15 cellular contexts compared by ENCODE assay signal in genomic region chr7:116674508-116675173, GRCh38. TPM values are rescaled to one million over a fixed set of nuclear protein-coding genes. Genes with fewer than 3 reads are reported as not detected.
A peak's percentile ranks its signal among the peaks of the same experiment; 100 is the strongest.
DNase-seq lines count a peak whose midpoint lies in the region; ATAC-seq, FAIRE-seq and TF ChIP-seq lines count a peak whose summit lies in the region.
"Had no signal": no experiment of that assay in that cellular context is flagged by ENCODE, and none has a peak within 500 bp of the region (broad histone marks: within the 10 kb centered on the region; RNA-seq: fewer than 3 reads in every experiment).

No MANE protein-coding gene starts in this region.

- intact Hi-C loops in K562 (cut with micrococcal nuclease) (no loop called here), right lobe of liver (cut with DNase I) (loop anchor here (10.0 kb wide), 1 partner anchor 130 kb away; no protein-coding TSS in a partner anchor)

- TF ChIP-seq EP300 in K562 (IDR thresholded peaks at IDR 0.05; ENCODE audit: low read length): no peak

- CTCF ChIA-PET in HEK293 (lab: Yijun Ruan, JAX): interaction anchor here (0.5 to 1.2 kb wide), 6 partner anchors 55 to 454 kb away, joined by 3 to 4 read pairs (median 3); no protein-coding TSS in a partner anchor
- CTCF ChIA-PET in K562 (lab: Yijun Ruan, JAX; ENCODE audit: low intra/inter-chr PET ratio): no interaction called here

- peaks cover 5% of the 10 kb centered on the region for H3K4me1 Mint-ChIP-seq in T-helper 17 cell

- peaks cover 18% of the 10 kb centered on the region; the same call in 1 of the 2 replicates for H3K4me1 ChIP-seq in HEK293 (ENCODE audit: control insufficient read depth, insufficient read depth, low read length)
- peaks cover 0 to 11% of the 10 kb centered on the region in 2 experiments; a peak in 2 of 5 replicates for H3K4me1 ChIP-seq in K562 (replicated peaks in 1 of 2; ENCODE audit: control insufficient read depth in 2 of 2, insufficient read depth in 2 of 2, low read length in 2 of 2)
- peaks cover 0 to 20% (median 7%) of the 10 kb centered on the region in 4 donors for H3K4me1 ChIP-seq in right lobe of liver

- WGBS in K562 (ENCODE audit: insufficient coverage, low coverage, missing lambda C conversion rate): under 1% methylated on average over 7 of the region's 7 CpGs
- WGBS in right lobe of liver (ENCODE audit: insufficient coverage, low coverage, low lambda C conversion rate, missing lambda C conversion rate): 60% methylated on average over 6 of the region's 7 CpGs

- TF ChIP-seq RAD21 in K562 (CRISPR knock-in tag; conservative IDR thresholded peaks at IDR 0.05 in 1 of 2, IDR thresholded peaks at IDR 0.05 in 1 of 2): no peak

- no peak for TF ChIP-seq CTCF in HEK293 (tag by site-specific recombination; IDR thresholded peaks at IDR 0.05)
- TF ChIP-seq CTCF in K562 (IDR thresholded peaks at IDR 0.05 in 2 of 3, conservative IDR thresholded peaks at IDR 0.05 in 1 of 3; ENCODE audit: insufficient read depth in 2 of 3, low read depth in 1 of 3, low read length in 3 of 3): no peak
- no peak for TF ChIP-seq CTCF in right lobe of liver (IDR thresholded peaks at IDR 0.05)

- H3K9me3 ChIP-seq in HEK293 (ENCODE audit: control insufficient read depth, insufficient read depth, low read depth, low read length): no peaks in the 10 kb centered on the region
- H3K9me3 ChIP-seq in K562 (replicated peaks; ENCODE audit: control insufficient read depth, insufficient read depth, low read depth, low read length): no peaks in the 10 kb centered on the region
- no peaks in the 10 kb centered on the region for H3K9me3 ChIP-seq in right lobe of liver
- H3K9me3 ChIP-seq in T-helper 17 cell (ENCODE audit: control insufficient read depth, low read length, poor library complexity, severe bottlenecking): no peaks in the 10 kb centered on the region
- H3K9me3 ChIP-seq: sigmoid colon had no signal

- no peaks in the 10 kb centered on the region for H3K36me3 ChIP-seq in HEK293 (ENCODE audit: control insufficient read depth in 2 of 2, insufficient read depth in 1 of 2, low read length in 2 of 2)
- H3K36me3 ChIP-seq in K562 (ENCODE audit: control insufficient read depth, insufficient read depth, low read length): no peaks in the 10 kb centered on the region
- no peaks in the 10 kb centered on the region for H3K36me3 ChIP-seq in right lobe of liver
- H3K36me3 ChIP-seq: sigmoid colon had no signal

- POLR2A ChIA-PET in HEK293 (lab: Yijun Ruan, JAX) (no interaction called here), K562 (lab: Yijun Ruan, JAX) (interaction anchor here (1.0 to 1.3 kb wide), 2 partner anchors 12 to 43 kb away, joined by 3 read pairs; no protein-coding TSS in a partner anchor)

- H2AFZ ChIP-seq in K562 (ENCODE audit: low read depth, low read length): no peak overlapping the region

- FAIRE-seq in K562 (lab: Jason Lieb, UNC): no peak
- FAIRE-seq: TTC549 had no signal

- H3K27ac ChIP-seq in HEK293 (ENCODE audit: extremely low read depth, low read depth, low read length) (peak overlapping the region; percentile 26; the same call in 1 of the 2 replicates), K562 (ENCODE audit: extremely low read depth, low read depth, low read length) (no peak overlapping the region), right lobe of liver (peak overlapping the region in 2 of 3 donors; percentile 41 to 44)
- H3K27ac ChIP-seq: sigmoid colon had no signal

- no peaks in the 10 kb centered on the region for H3K79me2 ChIP-seq in K562 (ENCODE audit: control insufficient read depth, insufficient read depth, low read length)

- no TSS peak for BruUV-seq in K562 (replicated peaks; lab: Mats Ljungman, UMichigan)

- no peak overlapping the region for H3K9ac ChIP-seq in K562 (ENCODE audit: insufficient read depth in 1 of 2, low read depth in 2 of 2, low read length in 2 of 2)

- no peak overlapping the region for H3K27ac Mint-ChIP-seq in T-helper 17 cell
- H3K27ac Mint-ChIP-seq: memory B cell had no signal

- in situ Hi-C loops in K562 (cut with MboI): no loop called here

- H3K27me3 Mint-ChIP-seq in T-helper 17 cell: peaks cover 53% of the 10 kb centered on the region

- H3K27me3 ChIP-seq in K562 (ENCODE audit: control insufficient read depth in 2 of 2, insufficient read depth in 2 of 2, low read length in 2 of 2) (peaks cover 16 to 28% of the 10 kb centered on the region in 2 experiments), right lobe of liver (no peaks in the 10 kb centered on the region)
- H3K27me3 ChIP-seq: sigmoid colon had no signal

- H3K4me2 ChIP-seq in K562 (ENCODE audit: insufficient read depth, low read length): no peak overlapping the region

- H4K20me1 ChIP-seq in K562 (replicated peaks; ENCODE audit: control insufficient read depth, insufficient read depth, low read length): no peaks in the 10 kb centered on the region

- peak; percentile 27 for DNase-seq in A172 (ENCODE audit: low spot score)
- no peak for DNase-seq in K562 (ENCODE audit: extremely low read depth in 1 of 4, low spot score in 3 of 4)
- no peak for DNase-seq in right lobe of liver
- no peak for DNase-seq in left lobe of liver (ENCODE audit: low spot score)
- DNase-seq in T-helper 17 cell: no peak
- DNase-seq in COR-L47 (lab: John Stamatoyannopoulos, UW): no peak
- DNase-seq in iPS-NIHi7 (ENCODE audit: extremely low spot score): no peak
- DNase-seq: activated T-cell treated with anti-CD3 and anti-CD28 coated beads, Interleukin-2, amount 50 U/mL, for 4 hours; AML-193; NCI-H1092; NK-92 treated with Interleukin-12 subunit alpha and Interleukin-12 subunit beta, amount 100 ng/mL, for 24 hours; sigmoid colon had no signal

- TF ChIP-seq POLR2A in K562 (conservative IDR thresholded peaks at IDR 0.05) (no peak), right lobe of liver (IDR thresholded peaks at IDR 0.05) (no peak)

- H3K4me3 Mint-ChIP-seq in T-helper 17 cell: no peak overlapping the region
- H3K4me3 Mint-ChIP-seq: activated T-cell treated with anti-CD3 and anti-CD28 coated beads, Interleukin-2, amount 50 U/mL, for 4 hours; memory B cell had no signal

- H3K4me3 ChIP-seq in HEK293 (ENCODE audit: low read depth, low read length) (no peak overlapping the region), K562 (no peak overlapping the region), right lobe of liver (no peak overlapping the region)
- H3K4me3 ChIP-seq: sigmoid colon had no signal

- ATAC-seq in K562 (no peak), right lobe of liver (peak in 1 of 4 donors; percentile 17), left lobe of liver (no peak), T-helper 17 cell (no peak)
- ATAC-seq: activated T-cell treated with anti-CD3 and anti-CD28 coated beads, Interleukin-2, amount 50 U/mL, for 4 hours had no signal

- no peaks in the 10 kb centered on the region for H3K9me1 ChIP-seq in K562 (ENCODE audit: control insufficient read depth, insufficient read depth, low read length)

- H3K36me3 Mint-ChIP-seq in T-helper 17 cell (ENCODE audit: low read depth): no peaks in the 10 kb centered on the region
- H3K36me3 Mint-ChIP-seq: memory B cell had no signal

TF ChIP-seq in HEK293, 187 proteins besides CTCF, POLR2A, EP300 and RAD21 (continues in another document):
- TF ChIP-seq ZNF670 (tag by site-specific recombination; IDR thresholded peaks at IDR 0.05; ENCODE audit: low read depth): no peak

TF ChIP-seq in K562, 482 proteins besides CTCF, POLR2A, EP300 and RAD21:
- TF ChIP-seq CTBP1 (IDR thresholded peaks at IDR 0.05; ENCODE audit: borderline replicate concordance): no peak
- TF ChIP-seq ETV1 (tag; conservative IDR thresholded peaks at IDR 0.05; ENCODE audit: low read depth): 0 out of 2 replicates have a peak, but pooled peaks have one; percentile 5

RNA-seq across cellular contexts. Expression of gene MET, which starts 2.6 kb away (rescaled TPM):
- 118 and 144 TPM in 2 replicates for total RNA-seq in A172 (2014; rRNA removed; shearing (Covaris generic))
- 0.97 and 1.1 TPM in 2 replicates for total RNA-seq in K562 (2011; cell fraction: chromatin; rRNA removed; ENCODE audit: low replicate concordance)
- total RNA-seq in K562 (2011; cell fraction: nucleolus; rRNA removed): 0.66 and 0.83 TPM in 2 replicates
- 1.3 and 1.9 TPM in 2 replicates for total RNA-seq in K562 (2011; cell fraction: nucleoplasm; rRNA removed)
- total RNA-seq in K562 (2014; rRNA removed) (0.86 and 1.5 TPM in 2 replicates), K562 (2014; rRNA removed; fragmentation: Illumina TruSeq; extraction: Trizol) (0.70 and 0.84 TPM in 2 replicates), K562 (2015; rRNA removed; fragmentation: Illumina TruSeq; extraction: Trizol) (0.83 and 1.1 TPM in 2 replicates), K562 (2021) (0.65 and 1.2 TPM in 2 replicates), right lobe of liver (10 to 100 TPM; 32.9 to 45.2 (median 37.2) TPM), left lobe of liver (32.2 TPM), T-helper 17 cell (under 1 TPM in 1 of 2 donors, not detected in 1; 0.18 TPM)
- polyA plus RNA-seq in K562 (2011; rRNA removed) (0.22 and 2.4 TPM in 2 replicates), K562 (2014; fragmentation: Illumina TruSeq; extraction: Trizol) (1.1 and 1.3 TPM in 2 replicates), K562 (2014; fragmentation: Nextera tagmentation; extraction: Ambion mirVana) (1 to 10 TPM; 1.3 to 1.5 TPM), K562 (2014; rRNA removed) (0.47 and 0.90 TPM in 2 replicates)
- polyA plus RNA-seq in K562 (2011; cell fraction: cytosol; rRNA removed): 0.21 and 0.69 TPM in 2 replicates
- polyA plus RNA-seq in K562 (2011; cell fraction: nucleus; rRNA removed): 0.48 and 0.97 TPM in 2 replicates
- polyA plus RNA-seq in K562 (2012): 1.5 and 2.0 TPM in 2 replicates
- polyA minus RNA-seq in K562 (2011; rRNA and poly(A)+ RNA removed): 0.90 and 2.0 TPM in 2 replicates
- polyA minus RNA-seq in K562 (2011; cell fraction: cytosol; rRNA and poly(A)+ RNA removed): 1.0 and 1.3 TPM in 2 replicates
- 1.3 and 2.2 TPM in 2 replicates for polyA minus RNA-seq in K562 (2011; cell fraction: nucleus; rRNA and poly(A)+ RNA removed)

Comparison
In these comparisons a context has a peak if more than half of its experiments do, and no peak if none do; other contexts are left out.
1. RNA of gene MET, which starts 2.6 kb away (total RNA-seq): 118 to 144 TPM in A172, 32.9 to 45.2 TPM in right lobe of liver and 32.2 TPM in left lobe of liver (single experiment); 0.65 to 1.9 TPM in K562 and 0.18 TPM in T-helper 17 cell; every median in the first group is over 10 times any median in the second.